In the genomic region with DNA sequence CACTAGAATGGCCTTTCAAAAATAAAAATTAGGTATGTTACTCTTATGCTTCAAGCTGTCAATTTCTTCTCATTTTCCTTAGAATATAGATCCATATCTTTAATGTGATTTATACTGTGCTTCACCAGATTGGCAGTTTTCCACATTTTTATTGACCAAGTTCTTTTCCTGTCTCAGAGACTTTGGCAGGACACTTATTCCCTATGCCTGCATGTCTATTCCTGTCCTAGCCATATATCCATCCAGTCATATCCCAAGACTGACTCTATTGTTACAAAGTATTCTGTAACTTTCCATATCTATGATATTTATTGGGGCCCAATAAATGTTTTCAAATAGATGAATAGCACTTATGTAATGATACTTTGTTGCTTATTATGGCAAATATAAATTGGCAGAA, we compare ENCODE assay signal across 23 cellular contexts.
"Had no signal": no experiment of that assay in that cellular context is flagged by ENCODE, and none has a peak within 500 bp of the region (broad histone marks: within the 10 kb centered on the region; RNA-seq: fewer than 3 reads in every experiment).

No MANE protein-coding gene starts in this region.

- H3K9me3 ChIP-seq: left ventricle myocardium inferior, mucosa of descending colon, ovary, right atrium auricular region, tibial nerve, uterus had no signal

- ATAC-seq: mucosa of descending colon; naive thymus-derived CD4-positive, alpha-beta T cell; natural killer cell treated with Interleukin-12 subunit alpha and Interleukin-12 subunit beta and Interleukin-15 and Interleukin-18, amount 100 ng/mL, for 72 hours; right lobe of liver; stimulated activated memory B cell treated with anti-CD40 and anti-IgM and Interleukin-4, amounts not matched to agents 10 μg/mL and 1 μg/mL and 100 μg/mL, for 72 hours; stimulated activated naive CD8-positive, alpha-beta T cell treated with anti-CD3 and anti-CD28 coated beads, Interleukin-15, amount 100 ng/mL, for 72 hours had no signal

- FAIRE-seq: islet of Langerhans, kidney had no signal

- H3K4me1 ChIP-seq: left ventricle myocardium inferior, right atrium auricular region, right lobe of liver, tibial nerve, uterus had no signal

- H3K27me3 ChIP-seq: ovary, right atrium auricular region, right lobe of liver, tibial nerve, uterus had no signal

- H3K4me2 ChIP-seq: smooth muscle cell had no signal

- DNase-seq: immature natural killer cell; kidney; left ventricle myocardium inferior; midbrain; mucosa of descending colon; naive thymus-derived CD4-positive, alpha-beta T cell; ovary; right lobe of liver; stimulated activated CD4-positive, alpha-beta T cell treated with anti-CD3 and anti-CD28 coated beads, Interleukin-1b, Interleukin-23, amount 100 ng/mL, for 48 hours; stimulated activated CD4-positive, alpha-beta T cell treated with anti-CD3 and anti-CD28 coated beads, Interleukin-2, amount 100 ng/mL, for 48 hours; stimulated activated CD4-positive, alpha-beta T cell treated with anti-CD3 and anti-CD28 coated beads, Interleukin-4, amount 100 ng/mL, for 4 hours; stimulated activated CD8-positive, alpha-beta memory T cell treated with anti-CD3 and anti-CD28 coated beads, Interleukin-4, amount 100 ng/mL, for 48 hours; stimulated activated naive CD4-positive, alpha-beta T cell treated with Interleukin-2 at 50 U/mL for 16 hours; stimulated activated naive CD8-positive, alpha-beta T cell treated with anti-CD3 and anti-CD28 coated beads, Interleukin-15, amount 100 ng/mL, for 72 hours; substantia nigra; uterus had no signal

- H3K27ac ChIP-seq: left ventricle myocardium inferior, ovary, right atrium auricular region, right lobe of liver, tibial nerve, uterus had no signal

- H3K36me3 ChIP-seq: left ventricle myocardium inferior, ovary, right atrium auricular region, right lobe of liver, tibial nerve, uterus had no signal

- H3K4me3 ChIP-seq: left ventricle myocardium inferior, lung, mucosa of descending colon, ovary, right atrium auricular region, right lobe of liver, smooth muscle cell, tibial nerve, uterus had no signal
